Comparison of ENCODE assay signal across 17 cellular contexts in genomic region chr2:39289609-39290008, GRCh38. TPM values are rescaled to one million over a fixed set of nuclear protein-coding genes. Genes with fewer than 3 reads are reported as not detected.
DNase-seq lines count a peak whose midpoint lies in the region; ATAC-seq, FAIRE-seq and TF ChIP-seq lines count a peak whose summit lies in the region.
"Had no signal": no experiment of that assay in that cellular context is flagged by ENCODE, and none has a peak within 500 bp of the region (broad histone marks: within the 10 kb centered on the region; RNA-seq: fewer than 3 reads in every experiment).

No MANE protein-coding gene starts in this region.

- in situ Hi-C loops in IMR-90 (cut with MboI; ENCODE audit: low sequenced_read_pairs) (no loop called here), astrocyte of the cerebellum (cut with HindIII; ENCODE audit: low sequenced_read_pairs) (no loop called here)

- no peak overlapping the region for H3K56ac ChIP-seq in IMR-90 (ENCODE audit: extremely low read depth, insufficient read depth, low read length)

- H3K9me3 ChIP-seq in A549 (no peaks in the 10 kb centered on the region), IMR-90 (ENCODE audit: control insufficient read depth, insufficient read depth, low read length) (no peaks in the 10 kb centered on the region)
- H3K9me3 ChIP-seq: BLaER1 treated with 17β-estradiol and CSF1 and Interleukin-3, amounts not matched to agents 10 nM and 100 nM had no signal

- no peak overlapping the region for H2BK20ac ChIP-seq in IMR-90 (ENCODE audit: low read depth, low read length)

- H2AK5ac ChIP-seq in IMR-90 (ENCODE audit: low read depth, low read length), result no peak overlapping the region

- TF ChIP-seq CTCF in A549 (IDR thresholded peaks at IDR 0.05) (no peak), IMR-90 (conservative IDR thresholded peaks at IDR 0.05; ENCODE audit: low read depth, low read length) (no peak), astrocyte of the cerebellum (IDR thresholded peaks at IDR 0.05; ENCODE audit: low read depth, low read length, missing control alignments) (no peak), fibroblast of pulmonary artery (IDR thresholded peaks at IDR 0.05; ENCODE audit: low read length, missing control alignments) (no peak)

- no peak overlapping the region for H2AFZ ChIP-seq in IMR-90 (replicated peaks; ENCODE audit: low read length, poor library complexity)

- H3K4ac ChIP-seq in IMR-90 (ENCODE audit: low read depth, low read length), result no peak overlapping the region

- H3K36me3 ChIP-seq in IMR-90 (ENCODE audit: control insufficient read depth, insufficient read depth, low read length), result peaks cover 38% of the 10 kb centered on the region

- H4K91ac ChIP-seq in IMR-90 (ENCODE audit: insufficient read depth, low read depth, low read length), result no peak overlapping the region

- H4K8ac ChIP-seq in IMR-90 (ENCODE audit: low read depth in 2 of 2, low read length in 2 of 2), result no peak overlapping the region

- dilution Hi-C loops in IMR-90 (cut with HindIII; ENCODE audit: low sequenced_read_pairs, unreplicated experiment), result no loop called here

- no peaks in the 10 kb centered on the region for H3K9me3 Mint-ChIP-seq in activated naive CD4-positive, alpha-beta T cell treated with anti-CD3 and anti-CD28 coated beads, Interleukin-2, amount 10 ng/mL, durations not matched to agents 7 days and 5 days
- no peaks in the 10 kb centered on the region for H3K9me3 Mint-ChIP-seq in activated CD4-positive, alpha-beta memory T cell treated with anti-CD3 and anti-CD28 coated beads for 36 hours
- H3K9me3 Mint-ChIP-seq: IgD-negative memory B cell had no signal

- H3K27ac ChIP-seq in A549 (no peak overlapping the region), IMR-90 (ENCODE audit: insufficient read depth, low read length) (no peak overlapping the region)
- H3K27ac ChIP-seq: BLaER1 treated with 17β-estradiol and CSF1 and Interleukin-3, amounts not matched to agents 10 nM and 100 nM had no signal

- H3K18ac ChIP-seq in IMR-90 (ENCODE audit: low read depth, low read length), result no peak overlapping the region

- no peak for TF ChIP-seq POLR2A in A549 (IDR thresholded peaks at IDR 0.05; ENCODE audit: low read length)
- no peak for TF ChIP-seq POLR2A in IMR-90 (IDR thresholded peaks at IDR 0.05; ENCODE audit: low read depth, low read length)

- no peaks in the 10 kb centered on the region for H3K4me1 ChIP-seq in A549
- 0 out of 2 replicates have a peak, but pooled peaks cover 2% of the 10 kb centered on the region for H3K4me1 ChIP-seq in IMR-90 (ENCODE audit: control insufficient read depth, insufficient read depth, low read length)
- H3K4me1 ChIP-seq: BLaER1 treated with 17β-estradiol and CSF1 and Interleukin-3, amounts not matched to agents 10 nM and 100 nM had no signal

- no peak overlapping the region for H3K4me3 Mint-ChIP-seq in activated naive CD4-positive, alpha-beta T cell treated with anti-CD3 and anti-CD28 coated beads, Interleukin-2, amount 10 ng/mL, durations not matched to agents 7 days and 5 days
- H3K4me3 Mint-ChIP-seq in activated CD4-positive, alpha-beta memory T cell treated with anti-CD3 and anti-CD28 coated beads for 36 hours, result no peak overlapping the region
- H3K4me3 Mint-ChIP-seq: IgD-negative memory B cell had no signal

- no peak for TF ChIP-seq RAD21 in A549 (conservative IDR thresholded peaks at IDR 0.05 in 1 of 2, IDR thresholded peaks at IDR 0.05 in 1 of 2)
- TF ChIP-seq RAD21 in IMR-90 (IDR thresholded peaks at IDR 0.05; ENCODE audit: low read length), result no peak

- H3K9me1 ChIP-seq in IMR-90 (ENCODE audit: insufficient read depth, low read length), result peaks cover 6% of the 10 kb centered on the region; the same call in 1 of the 2 replicates

- no peak overlapping the region for H3K4me2 ChIP-seq in A549
- no peak overlapping the region for H3K4me2 ChIP-seq in IMR-90 (ENCODE audit: low read depth, low read length)
- H3K4me2 ChIP-seq: BLaER1 treated with 17β-estradiol and CSF1 and Interleukin-3, amounts not matched to agents 10 nM and 100 nM had no signal

- POLR2A ChIA-PET in A549 (lab: Yijun Ruan, JAX) (no interaction called here), IMR-90 (lab: Charles Lee; ENCODE audit: unreplicated experiment) (no interaction called here)
- POLR2A ChIA-PET in activated CD4-positive, alpha-beta memory T cell treated with anti-CD3 and anti-CD28 coated beads for 36 hours (lab: Charles Lee), result no interaction called here

- peak; percentile 63 for FAIRE-seq in A549 (lab: Jason Lieb, UNC)

- H3K27me3 ChIP-seq in IMR-90 (ENCODE audit: control insufficient read depth, insufficient read depth, low read length), result no peaks in the 10 kb centered on the region
- H3K27me3 ChIP-seq: BLaER1 treated with 17β-estradiol and CSF1 and Interleukin-3, amounts not matched to agents 10 nM and 100 nM had no signal

- H3K23ac ChIP-seq in IMR-90 (ENCODE audit: low read depth, low read length), result no peak overlapping the region

- H3K36me3 Mint-ChIP-seq in activated naive CD4-positive, alpha-beta T cell treated with anti-CD3 and anti-CD28 coated beads, Interleukin-2, amount 10 ng/mL, durations not matched to agents 7 days and 5 days, result peaks cover 4% of the 10 kb centered on the region
- peaks cover 19% of the 10 kb centered on the region for H3K36me3 Mint-ChIP-seq in activated CD4-positive, alpha-beta memory T cell treated with anti-CD3 and anti-CD28 coated beads for 36 hours

- no peak overlapping the region for H3K9ac ChIP-seq in IMR-90 (ENCODE audit: low read depth, low read length)
- H3K9ac ChIP-seq: BLaER1 treated with 17β-estradiol and CSF1 and Interleukin-3, amounts not matched to agents 10 nM and 100 nM had no signal

- H2BK120ac ChIP-seq in IMR-90 (ENCODE audit: low read depth, low read length), result no peak overlapping the region

- H3K4me1 Mint-ChIP-seq in activated naive CD4-positive, alpha-beta T cell treated with anti-CD3 and anti-CD28 coated beads, Interleukin-2, amount 10 ng/mL, durations not matched to agents 7 days and 5 days, result no peaks in the 10 kb centered on the region
- H3K4me1 Mint-ChIP-seq in activated CD4-positive, alpha-beta memory T cell treated with anti-CD3 and anti-CD28 coated beads for 36 hours (ENCODE audit: low read depth), result no peaks in the 10 kb centered on the region

- no TSS peak for BruUV-seq in IMR-90 (replicated peaks; lab: Mats Ljungman, UMichigan)

- H4K5ac ChIP-seq in IMR-90 (ENCODE audit: low read depth, low read length), result no peak overlapping the region

- H3K27ac Mint-ChIP-seq in activated naive CD4-positive, alpha-beta T cell treated with anti-CD3 and anti-CD28 coated beads, Interleukin-2, amount 10 ng/mL, durations not matched to agents 7 days and 5 days, result no peak overlapping the region
- H3K27ac Mint-ChIP-seq in activated CD4-positive, alpha-beta memory T cell treated with anti-CD3 and anti-CD28 coated beads for 36 hours, result no peak overlapping the region
- H3K27ac Mint-ChIP-seq: IgD-negative memory B cell had no signal

- no peak overlapping the region for H2BK15ac ChIP-seq in IMR-90 (ENCODE audit: low read depth, low read length)

- DNase-seq in A549 (ENCODE audit: low read depth in 1 of 2, low spot score in 1 of 2), result no peak
- DNase-seq in IMR-90, result peak; percentile 26
- DNase-seq in astrocyte of the cerebellum (ENCODE audit: low read depth), result peak; percentile 18
- peak; percentile 13 for DNase-seq in fibroblast of pulmonary artery (ENCODE audit: low read depth)
- DNase-seq in foreskin melanocyte, result no peak
- no peak for DNase-seq in activated naive CD4-positive, alpha-beta T cell treated with anti-CD3 and anti-CD28 coated beads, Interleukin-2, amount 10 ng/mL, durations not matched to agents 7 days and 5 days
- no peak for DNase-seq in activated CD4-positive, alpha-beta memory T cell treated with anti-CD3 and anti-CD28 coated beads for 36 hours
- no peak for DNase-seq in stimulated activated CD4-positive, alpha-beta T cell treated with anti-CD3 and anti-CD28 coated beads, Interleukin-4, amount 100 ng/mL, for 4 hours
- DNase-seq: 8988T, NCI-H1092, NCI-H1694 treated with DMSO at 0.1 percent for 48 hours, NCI-H446 treated with DMSO at 0.1 percent for 48 hours, NCI-H774, SHP77 had no signal

- H3K4me3 ChIP-seq in A549 (no peak overlapping the region), IMR-90 (ENCODE audit: insufficient read depth, low read depth, low read length) (no peak overlapping the region), astrocyte of the cerebellum (ENCODE audit: low read depth, low read length) (no peak overlapping the region), fibroblast of pulmonary artery (replicated peaks; ENCODE audit: low read depth, low read length) (no peak overlapping the region)
- H3K4me3 ChIP-seq: BLaER1 treated with 17β-estradiol and CSF1 and Interleukin-3, amounts not matched to agents 10 nM and 100 nM had no signal

- CTCF ChIA-PET in A549 (lab: Yijun Ruan, JAX), result interaction anchor here (0.7 kb wide), 1 partner anchor 9 kb away, joined by 4 read pairs; no protein-coding TSS in a partner anchor
- CTCF ChIA-PET in IMR-90 (lab: Yijun Ruan, JAX), result interaction anchor here (0.7 kb wide), 1 partner anchor 178 kb away, joined by 3 read pairs; no protein-coding TSS in a partner anchor
- CTCF ChIA-PET in activated naive CD4-positive, alpha-beta T cell treated with anti-CD3 and anti-CD28 coated beads, Interleukin-2, amount 10 ng/mL, durations not matched to agents 7 days and 5 days (lab: Charles Lee), result no interaction called here
- CTCF ChIA-PET in activated CD4-positive, alpha-beta memory T cell treated with anti-CD3 and anti-CD28 coated beads for 36 hours (lab: Charles Lee), result no interaction called here

- no peak overlapping the region for H3K14ac ChIP-seq in IMR-90 (replicated peaks; ENCODE audit: low read depth, low read length)

- H3K27me3 Mint-ChIP-seq in activated naive CD4-positive, alpha-beta T cell treated with anti-CD3 and anti-CD28 coated beads, Interleukin-2, amount 10 ng/mL, durations not matched to agents 7 days and 5 days, result no peaks in the 10 kb centered on the region
- no peaks in the 10 kb centered on the region for H3K27me3 Mint-ChIP-seq in activated CD4-positive, alpha-beta memory T cell treated with anti-CD3 and anti-CD28 coated beads for 36 hours
- H3K27me3 Mint-ChIP-seq: IgD-negative memory B cell had no signal

- H4K20me1 ChIP-seq in IMR-90 (ENCODE audit: insufficient read depth, low read length), result no peaks in the 10 kb centered on the region
- H4K20me1 ChIP-seq: BLaER1 treated with 17β-estradiol and CSF1 and Interleukin-3, amounts not matched to agents 10 nM and 100 nM had no signal

- no peak for TF ChIP-seq EP300 in A549 (IDR thresholded peaks at IDR 0.05)

- ATAC-seq in A549 (no peak), IMR-90 (ENCODE audit: low read depth) (no peak)
- ATAC-seq: Panc1 had no signal

- no peak overlapping the region for H2BK5ac ChIP-seq in IMR-90 (ENCODE audit: low read depth, low read length, poor library complexity, severe bottlenecking)

- intact Hi-C loops in IMR-90 (cut with micrococcal nuclease), result loop anchor here (10.0 kb wide), 1 partner anchor 405 kb away; no protein-coding TSS in a partner anchor
- intact Hi-C loops in activated CD4-positive, alpha-beta memory T cell treated with anti-CD3 and anti-CD28 coated beads for 36 hours (cut with micrococcal nuclease), result no loop called here

- peaks cover 8 to 14% of the 10 kb centered on the region in 2 experiments; a peak in 2 of 4 replicates for H3K79me1 ChIP-seq in IMR-90 (ENCODE audit: low read depth in 1 of 2, low read length in 2 of 2)

- H2AK9ac ChIP-seq in IMR-90 (replicated peaks; ENCODE audit: low read depth, low read length, poor library complexity), result no peak overlapping the region

RNA-seq across cellular contexts. Expression of gene CDKL4, which starts 45.8 kb away (rescaled TPM):
- polyA plus RNA-seq in A549 (2011; rRNA removed), result 0.06 TPM in 1 of 2 replicates, not detected in the other
- polyA plus RNA-seq in A549 (2012; cell fraction: cytosol; rRNA removed), result not detected in 2 replicates
- not detected in 2 replicates for polyA plus RNA-seq in A549 (2012; cell fraction: nucleus; rRNA removed)
- not detected in 3 replicates for polyA plus RNA-seq in A549 (2017; fragmentation: RNase III; extraction: RNeasy Plus Mini Kit Qiagen cat#74134 plus additional on column Dnase treatment)
- 0.91 TPM in 1 of 2 replicates, not detected in the other for polyA minus RNA-seq in A549 (2011; rRNA and poly(A)+ RNA removed)
- 0.28 TPM in 1 of 2 replicates, not detected in the other for total RNA-seq in IMR-90 (2012; rRNA removed)
- not detected in 2 replicates for polyA plus RNA-seq in IMR-90 (2012; rRNA removed)
- polyA plus RNA-seq in IMR-90 (2012; cell fraction: cytosol; rRNA removed), result not detected in 2 replicates
- polyA plus RNA-seq in IMR-90 (2012; cell fraction: nucleus; rRNA removed; ENCODE audit: low replicate concordance), result 0.26 TPM in 1 of 2 replicates, not detected in the other
- under 1 TPM; 0.14 to 0.22 TPM for total RNA-seq in activated CD4-positive, alpha-beta memory T cell treated with anti-CD3 and anti-CD28 coated beads for 36 hours
- polyA plus RNA-seq: IgD-negative memory B cell had no signal

Comparison
In these comparisons a context has a peak if more than half of its experiments do, and no peak if none do; other contexts are left out.
1. DNase-seq: peak in IMR-90 (single experiment), astrocyte of the cerebellum (single experiment) and fibroblast of pulmonary artery (single experiment); none in A549 (0 of 2), foreskin melanocyte (single experiment), activated naive CD4-positive, alpha-beta T cell treated with anti-CD3 and anti-CD28 coated beads, Interleukin-2, amount 10 ng/mL, durations not matched to agents 7 days and 5 days (single experiment), activated CD4-positive, alpha-beta memory T cell treated with anti-CD3 and anti-CD28 coated beads for 36 hours (single experiment) and stimulated activated CD4-positive, alpha-beta T cell treated with anti-CD3 and anti-CD28 coated beads, Interleukin-4, amount 100 ng/mL, for 4 hours (0 of 2).
2. CTCF ChIA-PET loops: an anchor here in A549 (0.7 kb wide) and IMR-90 (0.7 kb wide); none called in activated naive CD4-positive, alpha-beta T cell treated with anti-CD3 and anti-CD28 coated beads, Interleukin-2, amount 10 ng/mL, durations not matched to agents 7 days and 5 days and activated CD4-positive, alpha-beta memory T cell treated with anti-CD3 and anti-CD28 coated beads for 36 hours.